In the genomic region with DNA sequence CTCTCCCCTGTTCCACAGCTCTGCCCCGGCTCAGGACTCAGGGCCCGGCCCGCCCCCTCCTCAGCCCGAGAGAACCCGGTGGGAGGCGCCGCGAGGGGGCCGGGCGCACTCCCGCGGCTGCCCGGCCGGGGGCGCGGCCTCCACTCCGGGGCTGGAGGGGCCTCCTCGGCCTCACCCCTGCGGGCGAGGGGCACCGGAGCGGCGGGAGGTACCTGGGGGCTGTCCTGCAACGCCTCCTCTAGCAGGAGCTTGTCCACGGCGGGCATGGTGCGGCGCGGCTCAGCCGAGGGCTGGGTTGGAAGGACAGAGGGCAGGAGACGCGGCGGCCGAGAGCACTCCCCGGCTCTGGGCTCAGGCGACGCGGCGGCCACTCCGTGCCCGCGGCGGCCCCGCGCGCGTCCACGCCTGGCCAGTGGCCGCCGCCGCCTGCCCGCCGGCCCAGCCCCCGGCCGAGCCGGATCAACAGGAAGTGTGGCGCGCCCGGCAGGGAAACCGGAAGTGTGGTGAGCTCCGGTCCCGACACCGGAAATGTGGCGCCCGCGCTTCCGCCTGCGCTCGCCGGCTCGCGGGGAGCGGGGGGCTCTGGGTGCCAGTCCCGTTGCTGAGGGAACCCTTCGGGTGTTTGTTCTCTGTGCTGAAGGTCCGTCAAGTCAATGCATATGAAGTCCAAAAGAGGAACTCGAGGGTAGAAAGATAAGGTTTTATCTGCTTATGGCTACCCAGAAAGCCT, we compare ENCODE assay signal across 1 cellular context.
A peak's percentile ranks its signal among the peaks of the same experiment; 100 is the strongest.
TF ChIP-seq lines count a peak whose summit lies in the region.

A gene with protein sequence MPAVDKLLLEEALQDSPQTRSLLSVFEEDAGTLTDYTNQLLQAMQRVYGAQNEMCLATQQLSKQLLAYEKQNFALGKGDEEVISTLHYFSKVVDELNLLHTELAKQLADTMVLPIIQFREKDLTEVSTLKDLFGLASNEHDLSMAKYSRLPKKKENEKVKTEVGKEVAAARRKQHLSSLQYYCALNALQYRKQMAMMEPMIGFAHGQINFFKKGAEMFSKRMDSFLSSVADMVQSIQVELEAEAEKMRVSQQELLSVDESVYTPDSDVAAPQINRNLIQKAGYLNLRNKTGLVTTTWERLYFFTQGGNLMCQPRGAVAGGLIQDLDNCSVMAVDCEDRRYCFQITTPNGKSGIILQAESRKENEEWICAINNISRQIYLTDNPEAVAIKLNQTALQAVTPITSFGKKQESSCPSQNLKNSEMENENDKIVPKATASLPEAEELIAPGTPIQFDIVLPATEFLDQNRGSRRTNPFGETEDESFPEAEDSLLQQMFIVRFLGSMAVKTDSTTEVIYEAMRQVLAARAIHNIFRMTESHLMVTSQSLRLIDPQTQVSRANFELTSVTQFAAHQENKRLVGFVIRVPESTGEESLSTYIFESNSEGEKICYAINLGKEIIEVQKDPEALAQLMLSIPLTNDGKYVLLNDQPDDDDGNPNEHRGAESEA (minus strand): TSS at position 428 of the 730 bp plus-strand sequence. CDS start 162 bp downstream, at position 266.

TF ChIP-seq in K562, 482 proteins besides CTCF, POLR2A, EP300 and RAD21 (continued from another document and continues in another):
- TF ChIP-seq, protein P1, sequence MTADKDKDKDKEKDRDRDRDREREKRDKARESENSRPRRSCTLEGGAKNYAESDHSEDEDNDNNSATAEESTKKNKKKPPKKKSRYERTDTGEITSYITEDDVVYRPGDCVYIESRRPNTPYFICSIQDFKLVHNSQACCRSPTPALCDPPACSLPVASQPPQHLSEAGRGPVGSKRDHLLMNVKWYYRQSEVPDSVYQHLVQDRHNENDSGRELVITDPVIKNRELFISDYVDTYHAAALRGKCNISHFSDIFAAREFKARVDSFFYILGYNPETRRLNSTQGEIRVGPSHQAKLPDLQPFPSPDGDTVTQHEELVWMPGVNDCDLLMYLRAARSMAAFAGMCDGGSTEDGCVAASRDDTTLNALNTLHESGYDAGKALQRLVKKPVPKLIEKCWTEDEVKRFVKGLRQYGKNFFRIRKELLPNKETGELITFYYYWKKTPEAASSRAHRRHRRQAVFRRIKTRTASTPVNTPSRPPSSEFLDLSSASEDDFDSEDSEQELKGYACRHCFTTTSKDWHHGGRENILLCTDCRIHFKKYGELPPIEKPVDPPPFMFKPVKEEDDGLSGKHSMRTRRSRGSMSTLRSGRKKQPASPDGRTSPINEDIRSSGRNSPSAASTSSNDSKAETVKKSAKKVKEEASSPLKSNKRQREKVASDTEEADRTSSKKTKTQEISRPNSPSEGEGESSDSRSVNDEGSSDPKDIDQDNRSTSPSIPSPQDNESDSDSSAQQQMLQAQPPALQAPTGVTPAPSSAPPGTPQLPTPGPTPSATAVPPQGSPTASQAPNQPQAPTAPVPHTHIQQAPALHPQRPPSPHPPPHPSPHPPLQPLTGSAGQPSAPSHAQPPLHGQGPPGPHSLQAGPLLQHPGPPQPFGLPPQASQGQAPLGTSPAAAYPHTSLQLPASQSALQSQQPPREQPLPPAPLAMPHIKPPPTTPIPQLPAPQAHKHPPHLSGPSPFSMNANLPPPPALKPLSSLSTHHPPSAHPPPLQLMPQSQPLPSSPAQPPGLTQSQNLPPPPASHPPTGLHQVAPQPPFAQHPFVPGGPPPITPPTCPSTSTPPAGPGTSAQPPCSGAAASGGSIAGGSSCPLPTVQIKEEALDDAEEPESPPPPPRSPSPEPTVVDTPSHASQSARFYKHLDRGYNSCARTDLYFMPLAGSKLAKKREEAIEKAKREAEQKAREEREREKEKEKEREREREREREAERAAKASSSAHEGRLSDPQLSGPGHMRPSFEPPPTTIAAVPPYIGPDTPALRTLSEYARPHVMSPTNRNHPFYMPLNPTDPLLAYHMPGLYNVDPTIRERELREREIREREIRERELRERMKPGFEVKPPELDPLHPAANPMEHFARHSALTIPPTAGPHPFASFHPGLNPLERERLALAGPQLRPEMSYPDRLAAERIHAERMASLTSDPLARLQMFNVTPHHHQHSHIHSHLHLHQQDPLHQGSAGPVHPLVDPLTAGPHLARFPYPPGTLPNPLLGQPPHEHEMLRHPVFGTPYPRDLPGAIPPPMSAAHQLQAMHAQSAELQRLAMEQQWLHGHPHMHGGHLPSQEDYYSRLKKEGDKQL (CRISPR knock-in tag; IDR thresholded peaks at IDR 0.05; ENCODE audit: borderline replicate concordance), result no peak
- no peak for TF ChIP-seq POLR2B (IDR thresholded peaks at IDR 0.05; ENCODE audit: low read depth, partially characterized antibody)
- TF ChIP-seq, protein P2, sequence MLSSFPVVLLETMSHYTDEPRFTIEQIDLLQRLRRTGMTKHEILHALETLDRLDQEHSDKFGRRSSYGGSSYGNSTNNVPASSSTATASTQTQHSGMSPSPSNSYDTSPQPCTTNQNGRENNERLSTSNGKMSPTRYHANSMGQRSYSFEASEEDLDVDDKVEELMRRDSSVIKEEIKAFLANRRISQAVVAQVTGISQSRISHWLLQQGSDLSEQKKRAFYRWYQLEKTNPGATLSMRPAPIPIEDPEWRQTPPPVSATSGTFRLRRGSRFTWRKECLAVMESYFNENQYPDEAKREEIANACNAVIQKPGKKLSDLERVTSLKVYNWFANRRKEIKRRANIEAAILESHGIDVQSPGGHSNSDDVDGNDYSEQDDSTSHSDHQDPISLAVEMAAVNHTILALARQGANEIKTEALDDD (IDR thresholded peaks at IDR 0.05), result no peak
- TF ChIP-seq TBL1XR1 (IDR thresholded peaks at IDR 0.05; ENCODE audit: low read length in 2 of 2), result no peak; a peak in 1 of 4 replicates
- no peak for TF ChIP-seq HEY1 (CRISPR knock-in tag; IDR thresholded peaks at IDR 0.05; ENCODE audit: borderline replicate concordance)
- TF ChIP-seq TFAM (CRISPR knock-in tag; conservative IDR thresholded peaks at IDR 0.05), result no peak
- peak; percentile 77; the same call in 1 of the 2 replicates for TF ChIP-seq ZNF583 (CRISPR knock-in tag; IDR thresholded peaks at IDR 0.05)
- no peak for TF ChIP-seq CBX8 (IDR thresholded peaks at IDR 0.05; ENCODE audit: borderline replicate concordance, extremely low read depth, low read depth, low read length, poor library complexity, severe bottlenecking)
- TF ChIP-seq CEBPB (tag; IDR thresholded peaks at IDR 0.05), result no peak
- TF ChIP-seq MEF2A (IDR thresholded peaks at IDR 0.05; ENCODE audit: control insufficient read depth, low read depth, low read length), result no peak
- TF ChIP-seq HOXB6 (CRISPR knock-in tag; IDR thresholded peaks at IDR 0.05; ENCODE audit: borderline replicate concordance), result no peak
- no peak for TF ChIP-seq NFATC3 (IDR thresholded peaks at IDR 0.05)
- TF ChIP-seq, protein P3, sequence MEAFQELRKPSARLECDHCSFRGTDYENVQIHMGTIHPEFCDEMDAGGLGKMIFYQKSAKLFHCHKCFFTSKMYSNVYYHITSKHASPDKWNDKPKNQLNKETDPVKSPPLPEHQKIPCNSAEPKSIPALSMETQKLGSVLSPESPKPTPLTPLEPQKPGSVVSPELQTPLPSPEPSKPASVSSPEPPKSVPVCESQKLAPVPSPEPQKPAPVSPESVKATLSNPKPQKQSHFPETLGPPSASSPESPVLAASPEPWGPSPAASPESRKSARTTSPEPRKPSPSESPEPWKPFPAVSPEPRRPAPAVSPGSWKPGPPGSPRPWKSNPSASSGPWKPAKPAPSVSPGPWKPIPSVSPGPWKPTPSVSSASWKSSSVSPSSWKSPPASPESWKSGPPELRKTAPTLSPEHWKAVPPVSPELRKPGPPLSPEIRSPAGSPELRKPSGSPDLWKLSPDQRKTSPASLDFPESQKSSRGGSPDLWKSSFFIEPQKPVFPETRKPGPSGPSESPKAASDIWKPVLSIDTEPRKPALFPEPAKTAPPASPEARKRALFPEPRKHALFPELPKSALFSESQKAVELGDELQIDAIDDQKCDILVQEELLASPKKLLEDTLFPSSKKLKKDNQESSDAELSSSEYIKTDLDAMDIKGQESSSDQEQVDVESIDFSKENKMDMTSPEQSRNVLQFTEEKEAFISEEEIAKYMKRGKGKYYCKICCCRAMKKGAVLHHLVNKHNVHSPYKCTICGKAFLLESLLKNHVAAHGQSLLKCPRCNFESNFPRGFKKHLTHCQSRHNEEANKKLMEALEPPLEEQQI (IDR thresholded peaks at IDR 0.05), result no peak
- TF ChIP-seq ZFP1 (CRISPR knock-in tag; IDR thresholded peaks at IDR 0.05), result no peak
- no peak for TF ChIP-seq CCAR2 (IDR thresholded peaks at IDR 0.05; ENCODE audit: low read depth, low read length)
- peak; percentile 58; the same call in 1 of the 2 replicates for TF ChIP-seq L3MBTL2 (IDR thresholded peaks at IDR 0.05)
- TF ChIP-seq ZNF780A (CRISPR knock-in tag; IDR thresholded peaks at IDR 0.05), result no peak
- peak; percentile 2; the same call in 1 of the 2 replicates for TF ChIP-seq JUND (IDR thresholded peaks at IDR 0.05; ENCODE audit: borderline replicate concordance, low read depth, low read length)
- TF ChIP-seq JUND (tag; IDR thresholded peaks at IDR 0.05; ENCODE audit: borderline replicate concordance, low read depth, low read length), result no peak; the same call in 2 of the 3 replicates
- no peak for TF ChIP-seq HSF4 (CRISPR knock-in tag; IDR thresholded peaks at IDR 0.05; ENCODE audit: borderline replicate concordance)
- TF ChIP-seq ELF4 (CRISPR knock-in tag; IDR thresholded peaks at IDR 0.05), result no peak
- TF ChIP-seq FOS (IDR thresholded peaks at IDR 0.05; ENCODE audit: extremely low read depth, insufficient read length), result no peak
- peak; percentile 82 for TF ChIP-seq CXXC5 (CRISPR knock-in tag; IDR thresholded peaks at IDR 0.05)
- TF ChIP-seq, protein P4, sequence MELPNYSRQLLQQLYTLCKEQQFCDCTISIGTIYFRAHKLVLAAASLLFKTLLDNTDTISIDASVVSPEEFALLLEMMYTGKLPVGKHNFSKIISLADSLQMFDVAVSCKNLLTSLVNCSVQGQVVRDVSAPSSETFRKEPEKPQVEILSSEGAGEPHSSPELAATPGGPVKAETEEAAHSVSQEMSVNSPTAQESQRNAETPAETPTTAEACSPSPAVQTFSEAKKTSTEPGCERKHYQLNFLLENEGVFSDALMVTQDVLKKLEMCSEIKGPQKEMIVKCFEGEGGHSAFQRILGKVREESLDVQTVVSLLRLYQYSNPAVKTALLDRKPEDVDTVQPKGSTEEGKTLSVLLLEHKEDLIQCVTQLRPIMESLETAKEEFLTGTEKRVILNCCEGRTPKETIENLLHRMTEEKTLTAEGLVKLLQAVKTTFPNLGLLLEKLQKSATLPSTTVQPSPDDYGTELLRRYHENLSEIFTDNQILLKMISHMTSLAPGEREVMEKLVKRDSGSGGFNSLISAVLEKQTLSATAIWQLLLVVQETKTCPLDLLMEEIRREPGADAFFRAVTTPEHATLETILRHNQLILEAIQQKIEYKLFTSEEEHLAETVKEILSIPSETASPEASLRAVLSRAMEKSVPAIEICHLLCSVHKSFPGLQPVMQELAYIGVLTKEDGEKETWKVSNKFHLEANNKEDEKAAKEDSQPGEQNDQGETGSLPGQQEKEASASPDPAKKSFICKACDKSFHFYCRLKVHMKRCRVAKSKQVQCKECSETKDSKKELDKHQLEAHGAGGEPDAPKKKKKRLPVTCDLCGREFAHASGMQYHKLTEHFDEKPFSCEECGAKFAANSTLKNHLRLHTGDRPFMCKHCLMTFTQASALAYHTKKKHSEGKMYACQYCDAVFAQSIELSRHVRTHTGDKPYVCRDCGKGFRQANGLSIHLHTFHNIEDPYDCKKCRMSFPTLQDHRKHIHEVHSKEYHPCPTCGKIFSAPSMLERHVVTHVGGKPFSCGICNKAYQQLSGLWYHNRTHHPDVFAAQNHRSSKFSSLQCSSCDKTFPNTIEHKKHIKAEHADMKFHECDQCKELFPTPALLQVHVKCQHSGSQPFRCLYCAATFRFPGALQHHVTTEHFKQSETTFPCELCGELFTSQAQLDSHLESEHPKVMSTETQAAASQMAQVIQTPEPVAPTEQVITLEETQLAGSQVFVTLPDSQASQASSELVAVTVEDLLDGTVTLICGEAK (IDR thresholded peaks at IDR 0.05), result peak; percentile 98
- TF ChIP-seq, protein P4 (CRISPR knock-in tag; IDR thresholded peaks at IDR 0.05), result no peak
- no peak for TF ChIP-seq NFE2L1 (tag; IDR thresholded peaks at IDR 0.05; ENCODE audit: borderline replicate concordance, low read depth)
- TF ChIP-seq NCOA6 (IDR thresholded peaks at IDR 0.05), result no peak
- no peak for TF ChIP-seq NCOA2 (IDR thresholded peaks at IDR 0.05; ENCODE audit: partially characterized antibody in 2 of 2)
- TF ChIP-seq, protein P5, sequence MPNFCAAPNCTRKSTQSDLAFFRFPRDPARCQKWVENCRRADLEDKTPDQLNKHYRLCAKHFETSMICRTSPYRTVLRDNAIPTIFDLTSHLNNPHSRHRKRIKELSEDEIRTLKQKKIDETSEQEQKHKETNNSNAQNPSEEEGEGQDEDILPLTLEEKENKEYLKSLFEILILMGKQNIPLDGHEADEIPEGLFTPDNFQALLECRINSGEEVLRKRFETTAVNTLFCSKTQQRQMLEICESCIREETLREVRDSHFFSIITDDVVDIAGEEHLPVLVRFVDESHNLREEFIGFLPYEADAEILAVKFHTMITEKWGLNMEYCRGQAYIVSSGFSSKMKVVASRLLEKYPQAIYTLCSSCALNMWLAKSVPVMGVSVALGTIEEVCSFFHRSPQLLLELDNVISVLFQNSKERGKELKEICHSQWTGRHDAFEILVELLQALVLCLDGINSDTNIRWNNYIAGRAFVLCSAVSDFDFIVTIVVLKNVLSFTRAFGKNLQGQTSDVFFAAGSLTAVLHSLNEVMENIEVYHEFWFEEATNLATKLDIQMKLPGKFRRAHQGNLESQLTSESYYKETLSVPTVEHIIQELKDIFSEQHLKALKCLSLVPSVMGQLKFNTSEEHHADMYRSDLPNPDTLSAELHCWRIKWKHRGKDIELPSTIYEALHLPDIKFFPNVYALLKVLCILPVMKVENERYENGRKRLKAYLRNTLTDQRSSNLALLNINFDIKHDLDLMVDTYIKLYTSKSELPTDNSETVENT (CRISPR knock-in tag; IDR thresholded peaks at IDR 0.05), result peak; percentile 34; the same call in 1 of the 2 replicates
- TF ChIP-seq SIX5 (IDR thresholded peaks at IDR 0.05; ENCODE audit: borderline replicate concordance in 1 of 2, insufficient read depth in 1 of 2, low read depth in 1 of 2, low read length in 2 of 2), result peak; percentile 43 to 47; a peak in 3 of 4 replicates
- TF ChIP-seq ATF1 (CRISPR knock-in tag; IDR thresholded peaks at IDR 0.05), result no peak
- TF ChIP-seq ATF1 (tag; IDR thresholded peaks at IDR 0.05), result no peak
